In the genomic region with DNA sequence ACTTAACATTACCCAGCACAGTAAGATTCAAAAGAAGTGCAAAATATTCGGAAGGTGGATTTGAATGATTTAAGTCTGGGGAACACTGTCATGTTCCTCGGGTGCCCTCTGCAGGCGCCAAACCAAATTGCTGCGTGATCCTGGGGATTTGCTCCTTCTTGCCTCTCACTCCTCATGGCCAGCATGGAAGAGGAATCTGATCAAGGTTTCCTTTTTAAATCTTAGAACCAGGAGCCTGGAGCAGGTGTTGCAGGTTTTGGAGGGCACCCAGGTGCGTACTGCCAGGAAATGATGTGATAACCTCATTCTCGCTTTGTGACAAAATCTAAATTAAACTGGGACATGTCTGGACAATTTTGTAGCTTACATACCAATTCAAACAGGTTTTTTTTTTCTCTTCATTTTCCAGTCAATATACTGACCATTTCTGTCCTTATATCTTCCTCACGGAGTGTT, we compare ENCODE assay signal across 8 cellular contexts. TPM values are rescaled to one million over a fixed set of nuclear protein-coding genes. Genes with fewer than 3 reads are reported as not detected.
DNase-seq lines count a peak whose midpoint lies in the region; ATAC-seq and TF ChIP-seq lines count a peak whose summit lies in the region.

No MANE protein-coding gene starts in this region.

- H3K4me3 ChIP-seq in adrenal gland (no peak overlapping the region), heart right ventricle (no peak overlapping the region)

- H3K27me3 ChIP-seq in adrenal gland: no peaks in the 10 kb centered on the region
- peaks cover 0 to 17% (median 0%) of the 10 kb centered on the region in 7 donors for H3K27me3 ChIP-seq in heart right ventricle

- peaks cover 0 to 4% of the 10 kb centered on the region in 2 donors for H3K4me1 ChIP-seq in adrenal gland (replicated peaks in 1 of 2)
- no peaks in the 10 kb centered on the region for H3K4me1 ChIP-seq in heart right ventricle

- intact Hi-C loops in adrenal gland (cut with DNase I) (loop anchor here (5.0 kb wide), 3 partner anchors 97 to 448 kb away; no protein-coding TSS in a partner anchor), heart right ventricle (cut with DNase I) (loop anchor here (1.0 to 10.0 kb wide), 7 partner anchors 99 to 625 kb away; no protein-coding TSS in a partner anchor)

- H3K9me3 ChIP-seq in adrenal gland (replicated peaks in 1 of 3): no peaks in the 10 kb centered on the region
- no peaks in the 10 kb centered on the region for H3K9me3 ChIP-seq in heart right ventricle

- TF ChIP-seq CTCF in adrenal gland (IDR thresholded peaks at IDR 0.05) (peak; percentile 74 to 95 (median 84)), heart right ventricle (IDR thresholded peaks at IDR 0.05) (peak; percentile 71 to 92 (median 90))

- TF ChIP-seq POLR2A in adrenal gland (IDR thresholded peaks at IDR 0.05): no peak

- H3K27ac ChIP-seq in adrenal gland (no peak overlapping the region), heart right ventricle (no peak overlapping the region)

- peak; percentile 38 for ATAC-seq in GM19351 (IDR thresholded peaks at IDR 0.05; ENCODE audit: unreplicated experiment)
- peak in 6 of 8 donors; percentile 55 to 84 (median 67) for ATAC-seq in heart right ventricle
- no peak for ATAC-seq in GM19324 (IDR thresholded peaks at IDR 0.05; ENCODE audit: low FRiP score, unreplicated experiment)

- DNase-seq in Ammon's horn (ENCODE audit: low spot score) (peak; percentile 82), NCI-H1105 (lab: John Stamatoyannopoulos, UW) (peak; percentile 59), T-helper 1 cell (peak; percentile 22 to 61 (median 40)), adrenal gland (peak; percentile 58 to 91 (median 78)), heart right ventricle (peak; percentile 67 to 70), retina (peak; percentile 90)

- H3K36me3 ChIP-seq in adrenal gland (replicated peaks in 1 of 2) (no peaks in the 10 kb centered on the region), heart right ventricle (no peaks in the 10 kb centered on the region)

- 9 to 16% (median 12%) methylated on average over 7 of the region's 7 CpGs for WGBS in adrenal gland, 4 donors
- 14 to 18% methylated on average over 7 of the region's 7 CpGs for WGBS in heart right ventricle, 2 donors

RNA-seq across cellular contexts. Expression of a gene that starts 8.1 kb away (rescaled TPM):
- total RNA-seq in adrenal gland (10 to 100 TPM; 18.7 to 89.2 (median 31.5) TPM), heart right ventricle (10 to 100 TPM; 21.9 to 37.0 (median 28.2) TPM)
- polyA plus RNA-seq in adrenal gland (10 to 100 TPM; 47.3 to 59.1 (median 55.6) TPM), heart right ventricle (10 to 100 TPM; 44.0 to 56.3 TPM)

RNA-seq across cellular contexts. Expression of a gene that starts 26.0 kb away (rescaled TPM):
- total RNA-seq in adrenal gland (not detected), heart right ventricle (not detected)
- polyA plus RNA-seq in adrenal gland (under 1 TPM in 1 of 3 donors, not detected in 2; 0.09 TPM), heart right ventricle (not detected)

Comparison
In these comparisons a context has a peak if more than half of its experiments do, and no peak if none do; other contexts are left out.
1. DNase-seq: peak in every context shown above with its lines; median percentile 90 in retina; 82 in Ammon's horn; 78 in adrenal gland; 68 in heart right ventricle; 59 in NCI-H1105; 40 in T-helper 1 cell.